Comparison of ENCODE assay signal across 1 cellular context in the genomic region with DNA sequence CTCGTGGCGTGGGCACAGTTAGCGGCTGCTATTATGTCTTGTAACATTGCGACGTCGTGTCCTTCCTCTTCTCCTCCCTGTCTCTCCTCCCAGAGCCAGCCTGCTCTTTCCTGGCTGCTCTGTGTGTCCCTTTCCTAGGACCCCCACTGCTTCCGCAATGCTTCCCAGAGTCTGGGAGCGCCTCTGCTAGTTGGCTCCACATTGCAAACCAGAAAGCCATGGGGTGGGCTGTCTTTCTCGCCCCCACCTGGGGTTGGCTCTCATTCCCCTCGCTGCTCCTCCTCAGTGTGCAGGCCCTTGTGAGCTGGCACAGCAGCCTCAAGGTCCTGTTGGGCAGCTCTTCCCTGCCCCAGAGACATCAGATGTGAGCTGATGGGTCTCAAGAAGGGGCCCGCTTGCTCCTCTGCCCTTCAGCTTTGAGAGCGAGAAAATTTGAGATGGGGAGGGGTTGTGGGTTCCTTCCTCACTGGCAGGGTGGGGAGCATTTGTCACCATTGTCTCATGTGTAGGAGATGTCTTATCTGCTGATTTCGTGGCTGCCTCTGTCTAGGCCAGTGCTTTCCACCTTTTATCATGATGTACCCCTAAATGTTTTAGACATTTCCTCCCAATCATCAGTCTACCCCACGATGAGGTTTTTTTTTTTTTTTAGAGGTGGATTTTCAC.
TF ChIP-seq lines count a peak whose summit lies in the region.

No MANE protein-coding gene starts in this region.

TF ChIP-seq in K562, 482 proteins besides CTCF, POLR2A, EP300 and RAD21 (continued from another document):
- TF ChIP-seq, protein P1, sequence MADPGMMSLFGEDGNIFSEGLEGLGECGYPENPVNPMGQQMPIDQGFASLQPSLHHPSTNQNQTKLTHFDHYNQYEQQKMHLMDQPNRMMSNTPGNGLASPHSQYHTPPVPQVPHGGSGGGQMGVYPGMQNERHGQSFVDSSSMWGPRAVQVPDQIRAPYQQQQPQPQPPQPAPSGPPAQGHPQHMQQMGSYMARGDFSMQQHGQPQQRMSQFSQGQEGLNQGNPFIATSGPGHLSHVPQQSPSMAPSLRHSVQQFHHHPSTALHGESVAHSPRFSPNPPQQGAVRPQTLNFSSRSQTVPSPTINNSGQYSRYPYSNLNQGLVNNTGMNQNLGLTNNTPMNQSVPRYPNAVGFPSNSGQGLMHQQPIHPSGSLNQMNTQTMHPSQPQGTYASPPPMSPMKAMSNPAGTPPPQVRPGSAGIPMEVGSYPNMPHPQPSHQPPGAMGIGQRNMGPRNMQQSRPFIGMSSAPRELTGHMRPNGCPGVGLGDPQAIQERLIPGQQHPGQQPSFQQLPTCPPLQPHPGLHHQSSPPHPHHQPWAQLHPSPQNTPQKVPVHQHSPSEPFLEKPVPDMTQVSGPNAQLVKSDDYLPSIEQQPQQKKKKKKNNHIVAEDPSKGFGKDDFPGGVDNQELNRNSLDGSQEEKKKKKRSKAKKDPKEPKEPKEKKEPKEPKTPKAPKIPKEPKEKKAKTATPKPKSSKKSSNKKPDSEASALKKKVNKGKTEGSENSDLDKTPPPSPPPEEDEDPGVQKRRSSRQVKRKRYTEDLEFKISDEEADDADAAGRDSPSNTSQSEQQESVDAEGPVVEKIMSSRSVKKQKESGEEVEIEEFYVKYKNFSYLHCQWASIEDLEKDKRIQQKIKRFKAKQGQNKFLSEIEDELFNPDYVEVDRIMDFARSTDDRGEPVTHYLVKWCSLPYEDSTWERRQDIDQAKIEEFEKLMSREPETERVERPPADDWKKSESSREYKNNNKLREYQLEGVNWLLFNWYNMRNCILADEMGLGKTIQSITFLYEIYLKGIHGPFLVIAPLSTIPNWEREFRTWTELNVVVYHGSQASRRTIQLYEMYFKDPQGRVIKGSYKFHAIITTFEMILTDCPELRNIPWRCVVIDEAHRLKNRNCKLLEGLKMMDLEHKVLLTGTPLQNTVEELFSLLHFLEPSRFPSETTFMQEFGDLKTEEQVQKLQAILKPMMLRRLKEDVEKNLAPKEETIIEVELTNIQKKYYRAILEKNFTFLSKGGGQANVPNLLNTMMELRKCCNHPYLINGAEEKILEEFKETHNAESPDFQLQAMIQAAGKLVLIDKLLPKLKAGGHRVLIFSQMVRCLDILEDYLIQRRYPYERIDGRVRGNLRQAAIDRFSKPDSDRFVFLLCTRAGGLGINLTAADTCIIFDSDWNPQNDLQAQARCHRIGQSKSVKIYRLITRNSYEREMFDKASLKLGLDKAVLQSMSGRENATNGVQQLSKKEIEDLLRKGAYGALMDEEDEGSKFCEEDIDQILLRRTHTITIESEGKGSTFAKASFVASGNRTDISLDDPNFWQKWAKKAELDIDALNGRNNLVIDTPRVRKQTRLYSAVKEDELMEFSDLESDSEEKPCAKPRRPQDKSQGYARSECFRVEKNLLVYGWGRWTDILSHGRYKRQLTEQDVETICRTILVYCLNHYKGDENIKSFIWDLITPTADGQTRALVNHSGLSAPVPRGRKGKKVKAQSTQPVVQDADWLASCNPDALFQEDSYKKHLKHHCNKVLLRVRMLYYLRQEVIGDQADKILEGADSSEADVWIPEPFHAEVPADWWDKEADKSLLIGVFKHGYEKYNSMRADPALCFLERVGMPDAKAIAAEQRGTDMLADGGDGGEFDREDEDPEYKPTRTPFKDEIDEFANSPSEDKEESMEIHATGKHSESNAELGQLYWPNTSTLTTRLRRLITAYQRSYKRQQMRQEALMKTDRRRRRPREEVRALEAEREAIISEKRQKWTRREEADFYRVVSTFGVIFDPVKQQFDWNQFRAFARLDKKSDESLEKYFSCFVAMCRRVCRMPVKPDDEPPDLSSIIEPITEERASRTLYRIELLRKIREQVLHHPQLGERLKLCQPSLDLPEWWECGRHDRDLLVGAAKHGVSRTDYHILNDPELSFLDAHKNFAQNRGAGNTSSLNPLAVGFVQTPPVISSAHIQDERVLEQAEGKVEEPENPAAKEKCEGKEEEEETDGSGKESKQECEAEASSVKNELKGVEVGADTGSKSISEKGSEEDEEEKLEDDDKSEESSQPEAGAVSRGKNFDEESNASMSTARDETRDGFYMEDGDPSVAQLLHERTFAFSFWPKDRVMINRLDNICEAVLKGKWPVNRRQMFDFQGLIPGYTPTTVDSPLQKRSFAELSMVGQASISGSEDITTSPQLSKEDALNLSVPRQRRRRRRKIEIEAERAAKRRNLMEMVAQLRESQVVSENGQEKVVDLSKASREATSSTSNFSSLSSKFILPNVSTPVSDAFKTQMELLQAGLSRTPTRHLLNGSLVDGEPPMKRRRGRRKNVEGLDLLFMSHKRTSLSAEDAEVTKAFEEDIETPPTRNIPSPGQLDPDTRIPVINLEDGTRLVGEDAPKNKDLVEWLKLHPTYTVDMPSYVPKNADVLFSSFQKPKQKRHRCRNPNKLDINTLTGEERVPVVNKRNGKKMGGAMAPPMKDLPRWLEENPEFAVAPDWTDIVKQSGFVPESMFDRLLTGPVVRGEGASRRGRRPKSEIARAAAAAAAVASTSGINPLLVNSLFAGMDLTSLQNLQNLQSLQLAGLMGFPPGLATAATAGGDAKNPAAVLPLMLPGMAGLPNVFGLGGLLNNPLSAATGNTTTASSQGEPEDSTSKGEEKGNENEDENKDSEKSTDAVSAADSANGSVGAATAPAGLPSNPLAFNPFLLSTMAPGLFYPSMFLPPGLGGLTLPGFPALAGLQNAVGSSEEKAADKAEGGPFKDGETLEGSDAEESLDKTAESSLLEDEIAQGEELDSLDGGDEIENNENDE (IDR thresholded peaks at IDR 0.05; ENCODE audit: low read depth, low read length), result no peak
- peak; percentile 41; the same call in 1 of the 2 replicates for TF ChIP-seq SMARCA4 (IDR thresholded peaks at IDR 0.05)
- TF ChIP-seq MIER1 (IDR thresholded peaks at IDR 0.05; ENCODE audit: low read depth), result no peak
- no peak for TF ChIP-seq ID3 (CRISPR knock-in tag; IDR thresholded peaks at IDR 0.05)
- TF ChIP-seq ID3 (tag; IDR thresholded peaks at IDR 0.05), result no peak
- no peak for TF ChIP-seq HCFC1 (IDR thresholded peaks at IDR 0.05; ENCODE audit: low read depth, low read length)
- TF ChIP-seq ZFP36 (IDR thresholded peaks at IDR 0.05; ENCODE audit: low read depth, low read length, partially characterized antibody), result peak; percentile 11
- TF ChIP-seq ZNF444 (CRISPR knock-in tag; IDR thresholded peaks at IDR 0.05), result no peak
- TF ChIP-seq, protein P2, sequence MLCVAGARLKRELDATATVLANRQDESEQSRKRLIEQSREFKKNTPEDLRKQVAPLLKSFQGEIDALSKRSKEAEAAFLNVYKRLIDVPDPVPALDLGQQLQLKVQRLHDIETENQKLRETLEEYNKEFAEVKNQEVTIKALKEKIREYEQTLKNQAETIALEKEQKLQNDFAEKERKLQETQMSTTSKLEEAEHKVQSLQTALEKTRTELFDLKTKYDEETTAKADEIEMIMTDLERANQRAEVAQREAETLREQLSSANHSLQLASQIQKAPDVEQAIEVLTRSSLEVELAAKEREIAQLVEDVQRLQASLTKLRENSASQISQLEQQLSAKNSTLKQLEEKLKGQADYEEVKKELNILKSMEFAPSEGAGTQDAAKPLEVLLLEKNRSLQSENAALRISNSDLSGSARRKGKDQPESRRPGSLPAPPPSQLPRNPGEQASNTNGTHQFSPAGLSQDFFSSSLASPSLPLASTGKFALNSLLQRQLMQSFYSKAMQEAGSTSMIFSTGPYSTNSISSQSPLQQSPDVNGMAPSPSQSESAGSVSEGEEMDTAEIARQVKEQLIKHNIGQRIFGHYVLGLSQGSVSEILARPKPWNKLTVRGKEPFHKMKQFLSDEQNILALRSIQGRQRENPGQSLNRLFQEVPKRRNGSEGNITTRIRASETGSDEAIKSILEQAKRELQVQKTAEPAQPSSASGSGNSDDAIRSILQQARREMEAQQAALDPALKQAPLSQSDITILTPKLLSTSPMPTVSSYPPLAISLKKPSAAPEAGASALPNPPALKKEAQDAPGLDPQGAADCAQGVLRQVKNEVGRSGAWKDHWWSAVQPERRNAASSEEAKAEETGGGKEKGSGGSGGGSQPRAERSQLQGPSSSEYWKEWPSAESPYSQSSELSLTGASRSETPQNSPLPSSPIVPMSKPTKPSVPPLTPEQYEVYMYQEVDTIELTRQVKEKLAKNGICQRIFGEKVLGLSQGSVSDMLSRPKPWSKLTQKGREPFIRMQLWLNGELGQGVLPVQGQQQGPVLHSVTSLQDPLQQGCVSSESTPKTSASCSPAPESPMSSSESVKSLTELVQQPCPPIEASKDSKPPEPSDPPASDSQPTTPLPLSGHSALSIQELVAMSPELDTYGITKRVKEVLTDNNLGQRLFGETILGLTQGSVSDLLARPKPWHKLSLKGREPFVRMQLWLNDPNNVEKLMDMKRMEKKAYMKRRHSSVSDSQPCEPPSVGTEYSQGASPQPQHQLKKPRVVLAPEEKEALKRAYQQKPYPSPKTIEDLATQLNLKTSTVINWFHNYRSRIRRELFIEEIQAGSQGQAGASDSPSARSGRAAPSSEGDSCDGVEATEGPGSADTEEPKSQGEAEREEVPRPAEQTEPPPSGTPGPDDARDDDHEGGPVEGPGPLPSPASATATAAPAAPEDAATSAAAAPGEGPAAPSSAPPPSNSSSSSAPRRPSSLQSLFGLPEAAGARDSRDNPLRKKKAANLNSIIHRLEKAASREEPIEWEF (CRISPR knock-in tag; IDR thresholded peaks at IDR 0.05), result no peak
- TF ChIP-seq SOX6 (IDR thresholded peaks at IDR 0.05), result peak; percentile 61
- TF ChIP-seq ZBTB8A (IDR thresholded peaks at IDR 0.05; ENCODE audit: partially characterized antibody), result no peak
